1 cellular context compared by ENCODE assay signal in genomic region chr19:14080887-14081796, GRCh38.
TF ChIP-seq lines count a peak whose summit lies in the region.

No MANE protein-coding gene starts in this region.

TF ChIP-seq in HepG2, 621 proteins besides CTCF, POLR2A, EP300 and RAD21 (continued from another document and continues in another):
- TF ChIP-seq KIAA2018 (CRISPR knock-in tag; IDR thresholded peaks at IDR 0.05; ENCODE audit: borderline replicate concordance) (no peak; the same call in 1 of the 2 replicates), TCF12 (IDR thresholded peaks at IDR 0.05) (no peak), TCF12 (CRISPR knock-in tag; IDR thresholded peaks at IDR 0.05) (no peak), ZNF367 (CRISPR knock-in tag; IDR thresholded peaks at IDR 0.05; ENCODE audit: borderline replicate concordance) (no peak), CBX1 (IDR thresholded peaks at IDR 0.05; ENCODE audit: low read depth) (no peak), ZHX1 (CRISPR knock-in tag; IDR thresholded peaks at IDR 0.05; ENCODE audit: low read depth) (no peak), GPBP1L1 (CRISPR knock-in tag; IDR thresholded peaks at IDR 0.05) (no peak), MTERF4 (CRISPR knock-in tag; IDR thresholded peaks at IDR 0.05) (no peak), MIER2 (CRISPR knock-in tag; IDR thresholded peaks at IDR 0.05) (peak; percentile 51; the same call in 1 of the 2 replicates), EED (CRISPR knock-in tag; IDR thresholded peaks at IDR 0.05) (no peak), ZNF816 (CRISPR knock-in tag; IDR thresholded peaks at IDR 0.05; ENCODE audit: borderline replicate concordance) (no peak), ZNF280D (CRISPR knock-in tag; IDR thresholded peaks at IDR 0.05) (no peak), JUN (CRISPR knock-in tag; IDR thresholded peaks at IDR 0.05) (no peak), ZNF780A (CRISPR knock-in tag; IDR thresholded peaks at IDR 0.05) (no peak), MBD4 (IDR thresholded peaks at IDR 0.05; ENCODE audit: borderline replicate concordance, low read length) (no peak), PITX1 (CRISPR knock-in tag; IDR thresholded peaks at IDR 0.05) (no peak), ZNF468 (CRISPR knock-in tag; IDR thresholded peaks at IDR 0.05) (no peak), ZBTB42 (CRISPR knock-in tag; IDR thresholded peaks at IDR 0.05) (0 out of 2 replicates have a peak, but pooled peaks have one; percentile 15), ZNF768 (CRISPR knock-in tag; IDR thresholded peaks at IDR 0.05) (no peak), ZNF781 (CRISPR knock-in tag; IDR thresholded peaks at IDR 0.05; ENCODE audit: borderline replicate concordance, not compliant biosample characterization) (no peak), ZNF460 (CRISPR knock-in tag; IDR thresholded peaks at IDR 0.05; ENCODE audit: borderline replicate concordance) (no peak), SIX1 (CRISPR knock-in tag; IDR thresholded peaks at IDR 0.05; ENCODE audit: borderline replicate concordance) (0 out of 2 replicates have a peak, but pooled peaks have one; percentile 29), GRHL1 (CRISPR knock-in tag; conservative IDR thresholded peaks at IDR 0.05) (no peak), HINFP (CRISPR knock-in tag; IDR thresholded peaks at IDR 0.05; ENCODE audit: low read depth) (peak; percentile 99), TRAFD1 (CRISPR knock-in tag; IDR thresholded peaks at IDR 0.05; ENCODE audit: borderline replicate concordance) (no peak), ZNF256 (CRISPR knock-in tag; conservative IDR thresholded peaks at IDR 0.05) (no peak), SALL1 (CRISPR knock-in tag; IDR thresholded peaks at IDR 0.05) (peak; percentile 47; the same call in 1 of the 2 replicates), ZNF337 (CRISPR knock-in tag; IDR thresholded peaks at IDR 0.05; ENCODE audit: borderline replicate concordance, low read depth) (no peak), NR2C2 (CRISPR knock-in tag; IDR thresholded peaks at IDR 0.05; ENCODE audit: borderline replicate concordance) (peak; percentile 99), ZNF615 (CRISPR knock-in tag; IDR thresholded peaks at IDR 0.05; ENCODE audit: borderline replicate concordance) (peak; percentile 86; the same call in 1 of the 2 replicates), RFXAP (CRISPR knock-in tag; IDR thresholded peaks at IDR 0.05; ENCODE audit: borderline replicate concordance) (no peak), ZNF446 (CRISPR knock-in tag; IDR thresholded peaks at IDR 0.05) (no peak), ZNF7 (CRISPR knock-in tag; IDR thresholded peaks at IDR 0.05) (no peak), SMAD1 (CRISPR knock-in tag; IDR thresholded peaks at IDR 0.05; ENCODE audit: borderline replicate concordance, low read depth) (no peak), PLSCR1 (CRISPR knock-in tag; IDR thresholded peaks at IDR 0.05; ENCODE audit: borderline replicate concordance) (no peak), ZNF747 (CRISPR knock-in tag; IDR thresholded peaks at IDR 0.05; ENCODE audit: borderline replicate concordance) (peak; percentile 31; the same call in 1 of the 2 replicates), GPN1 (CRISPR knock-in tag; IDR thresholded peaks at IDR 0.05; ENCODE audit: borderline replicate concordance) (no peak)
